1 cellular context compared by ENCODE assay signal in the genomic region with DNA sequence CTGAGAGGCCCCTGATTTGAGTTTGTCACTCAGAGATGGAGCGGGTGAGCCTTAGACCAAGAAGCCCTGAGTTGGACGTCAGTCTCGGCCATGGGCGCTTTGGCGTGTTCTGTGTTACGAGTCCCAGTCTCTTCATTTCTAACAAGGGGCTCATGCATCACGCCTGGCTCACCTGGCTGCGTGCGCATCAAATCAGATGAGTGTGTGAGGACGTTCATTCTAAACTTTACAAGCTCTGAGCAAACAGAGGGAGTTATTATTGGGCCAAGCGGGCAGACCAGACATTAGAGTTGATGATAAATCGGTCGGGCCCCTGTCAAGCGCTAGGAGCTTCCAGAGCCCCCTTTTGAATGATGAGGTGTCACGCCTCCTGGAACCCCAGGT.
TF ChIP-seq lines count a peak whose summit lies in the region.

No MANE protein-coding gene starts in this region.

TF ChIP-seq in HepG2, 621 proteins besides CTCF, POLR2A, EP300 and RAD21 (continued from another document):
- TF ChIP-seq, protein P1, sequence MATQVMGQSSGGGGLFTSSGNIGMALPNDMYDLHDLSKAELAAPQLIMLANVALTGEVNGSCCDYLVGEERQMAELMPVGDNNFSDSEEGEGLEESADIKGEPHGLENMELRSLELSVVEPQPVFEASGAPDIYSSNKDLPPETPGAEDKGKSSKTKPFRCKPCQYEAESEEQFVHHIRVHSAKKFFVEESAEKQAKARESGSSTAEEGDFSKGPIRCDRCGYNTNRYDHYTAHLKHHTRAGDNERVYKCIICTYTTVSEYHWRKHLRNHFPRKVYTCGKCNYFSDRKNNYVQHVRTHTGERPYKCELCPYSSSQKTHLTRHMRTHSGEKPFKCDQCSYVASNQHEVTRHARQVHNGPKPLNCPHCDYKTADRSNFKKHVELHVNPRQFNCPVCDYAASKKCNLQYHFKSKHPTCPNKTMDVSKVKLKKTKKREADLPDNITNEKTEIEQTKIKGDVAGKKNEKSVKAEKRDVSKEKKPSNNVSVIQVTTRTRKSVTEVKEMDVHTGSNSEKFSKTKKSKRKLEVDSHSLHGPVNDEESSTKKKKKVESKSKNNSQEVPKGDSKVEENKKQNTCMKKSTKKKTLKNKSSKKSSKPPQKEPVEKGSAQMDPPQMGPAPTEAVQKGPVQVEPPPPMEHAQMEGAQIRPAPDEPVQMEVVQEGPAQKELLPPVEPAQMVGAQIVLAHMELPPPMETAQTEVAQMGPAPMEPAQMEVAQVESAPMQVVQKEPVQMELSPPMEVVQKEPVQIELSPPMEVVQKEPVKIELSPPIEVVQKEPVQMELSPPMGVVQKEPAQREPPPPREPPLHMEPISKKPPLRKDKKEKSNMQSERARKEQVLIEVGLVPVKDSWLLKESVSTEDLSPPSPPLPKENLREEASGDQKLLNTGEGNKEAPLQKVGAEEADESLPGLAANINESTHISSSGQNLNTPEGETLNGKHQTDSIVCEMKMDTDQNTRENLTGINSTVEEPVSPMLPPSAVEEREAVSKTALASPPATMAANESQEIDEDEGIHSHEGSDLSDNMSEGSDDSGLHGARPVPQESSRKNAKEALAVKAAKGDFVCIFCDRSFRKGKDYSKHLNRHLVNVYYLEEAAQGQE (IDR thresholded peaks at IDR 0.05; ENCODE audit: borderline replicate concordance in 1 of 2, low read depth in 1 of 2, low read length in 2 of 2) = no peak
- TF ChIP-seq CBX5 (CRISPR knock-in tag; IDR thresholded peaks at IDR 0.05; ENCODE audit: borderline replicate concordance) (no peak), ZNF790 (CRISPR knock-in tag; IDR thresholded peaks at IDR 0.05; ENCODE audit: borderline replicate concordance) (no peak), MYNN (CRISPR knock-in tag; IDR thresholded peaks at IDR 0.05; ENCODE audit: low read depth) (no peak), ZNF614 (CRISPR knock-in tag; IDR thresholded peaks at IDR 0.05; ENCODE audit: borderline replicate concordance) (0 out of 2 replicates have a peak, but pooled peaks have one; percentile 1), CBX2 (IDR thresholded peaks at IDR 0.05; ENCODE audit: low read depth, low read length) (no peak), CBX2 (CRISPR knock-in tag; IDR thresholded peaks at IDR 0.05; ENCODE audit: low read depth) (no peak), GATAD2A (CRISPR knock-in tag; IDR thresholded peaks at IDR 0.05) (no peak), ZNF674 (CRISPR knock-in tag; IDR thresholded peaks at IDR 0.05; ENCODE audit: low read depth) (no peak), SPEN (CRISPR knock-in tag; IDR thresholded peaks at IDR 0.05; ENCODE audit: low read depth) (no peak), HOXD1 (CRISPR knock-in tag; IDR thresholded peaks at IDR 0.05) (no peak), GFI1 (CRISPR knock-in tag; IDR thresholded peaks at IDR 0.05; ENCODE audit: borderline replicate concordance) (no peak), ZNF253 (CRISPR knock-in tag; IDR thresholded peaks at IDR 0.05; ENCODE audit: borderline replicate concordance) (no peak), ISX (CRISPR knock-in tag; conservative IDR thresholded peaks at IDR 0.05) (no peak), ZSCAN9 (CRISPR knock-in tag; IDR thresholded peaks at IDR 0.05; ENCODE audit: borderline replicate concordance) (0 out of 2 replicates have a peak, but pooled peaks have one; percentile 0), ZBTB20 (CRISPR knock-in tag; IDR thresholded peaks at IDR 0.05; ENCODE audit: borderline replicate concordance, low read depth) (no peak), NBN (conservative IDR thresholded peaks at IDR 0.05) (no peak), MATR3 (CRISPR knock-in tag; IDR thresholded peaks at IDR 0.05) (no peak), ZNF230 (CRISPR knock-in tag; IDR thresholded peaks at IDR 0.05) (no peak), TCF7 (IDR thresholded peaks at IDR 0.05; ENCODE audit: low read depth) (no peak), KMT2B (CRISPR knock-in tag; IDR thresholded peaks at IDR 0.05) (no peak), ZNF782 (CRISPR knock-in tag; IDR thresholded peaks at IDR 0.05; ENCODE audit: borderline replicate concordance) (0 out of 2 replicates have a peak, but pooled peaks have one; percentile 23), TCF7L2 (IDR thresholded peaks at IDR 0.05; ENCODE audit: low read depth, low read length) (no peak), ZNF235 (CRISPR knock-in tag; IDR thresholded peaks at IDR 0.05; ENCODE audit: borderline replicate concordance) (no peak), ZNF510 (CRISPR knock-in tag; IDR thresholded peaks at IDR 0.05; ENCODE audit: low read depth) (no peak), SNAI1 (CRISPR knock-in tag; IDR thresholded peaks at IDR 0.05; ENCODE audit: borderline replicate concordance) (no peak), ATF7 (IDR thresholded peaks at IDR 0.05) (no peak), ATF7 (CRISPR knock-in tag; IDR thresholded peaks at IDR 0.05) (no peak)
- TF ChIP-seq, protein P2, sequence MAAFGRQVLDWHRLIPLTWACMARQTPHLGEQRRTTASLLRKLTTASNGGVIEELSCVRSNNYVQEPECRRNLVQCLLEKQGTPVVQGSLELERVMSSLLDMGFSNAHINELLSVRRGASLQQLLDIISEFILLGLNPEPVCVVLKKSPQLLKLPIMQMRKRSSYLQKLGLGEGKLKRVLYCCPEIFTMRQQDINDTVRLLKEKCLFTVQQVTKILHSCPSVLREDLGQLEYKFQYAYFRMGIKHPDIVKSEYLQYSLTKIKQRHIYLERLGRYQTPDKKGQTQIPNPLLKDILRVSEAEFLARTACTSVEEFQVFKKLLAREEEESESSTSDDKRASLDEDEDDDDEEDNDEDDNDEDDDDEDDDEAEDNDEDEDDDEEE (CRISPR knock-in tag; IDR thresholded peaks at IDR 0.05) = no peak
- TF ChIP-seq, protein P3, sequence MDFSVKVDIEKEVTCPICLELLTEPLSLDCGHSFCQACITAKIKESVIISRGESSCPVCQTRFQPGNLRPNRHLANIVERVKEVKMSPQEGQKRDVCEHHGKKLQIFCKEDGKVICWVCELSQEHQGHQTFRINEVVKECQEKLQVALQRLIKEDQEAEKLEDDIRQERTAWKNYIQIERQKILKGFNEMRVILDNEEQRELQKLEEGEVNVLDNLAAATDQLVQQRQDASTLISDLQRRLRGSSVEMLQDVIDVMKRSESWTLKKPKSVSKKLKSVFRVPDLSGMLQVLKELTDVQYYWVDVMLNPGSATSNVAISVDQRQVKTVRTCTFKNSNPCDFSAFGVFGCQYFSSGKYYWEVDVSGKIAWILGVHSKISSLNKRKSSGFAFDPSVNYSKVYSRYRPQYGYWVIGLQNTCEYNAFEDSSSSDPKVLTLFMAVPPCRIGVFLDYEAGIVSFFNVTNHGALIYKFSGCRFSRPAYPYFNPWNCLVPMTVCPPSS (IDR thresholded peaks at IDR 0.05) = no peak
- TF ChIP-seq, protein P4, sequence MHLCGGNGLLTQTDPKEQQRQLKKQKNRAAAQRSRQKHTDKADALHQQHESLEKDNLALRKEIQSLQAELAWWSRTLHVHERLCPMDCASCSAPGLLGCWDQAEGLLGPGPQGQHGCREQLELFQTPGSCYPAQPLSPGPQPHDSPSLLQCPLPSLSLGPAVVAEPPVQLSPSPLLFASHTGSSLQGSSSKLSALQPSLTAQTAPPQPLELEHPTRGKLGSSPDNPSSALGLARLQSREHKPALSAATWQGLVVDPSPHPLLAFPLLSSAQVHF (CRISPR knock-in tag; IDR thresholded peaks at IDR 0.05) = no peak
- TF ChIP-seq, protein P5, sequence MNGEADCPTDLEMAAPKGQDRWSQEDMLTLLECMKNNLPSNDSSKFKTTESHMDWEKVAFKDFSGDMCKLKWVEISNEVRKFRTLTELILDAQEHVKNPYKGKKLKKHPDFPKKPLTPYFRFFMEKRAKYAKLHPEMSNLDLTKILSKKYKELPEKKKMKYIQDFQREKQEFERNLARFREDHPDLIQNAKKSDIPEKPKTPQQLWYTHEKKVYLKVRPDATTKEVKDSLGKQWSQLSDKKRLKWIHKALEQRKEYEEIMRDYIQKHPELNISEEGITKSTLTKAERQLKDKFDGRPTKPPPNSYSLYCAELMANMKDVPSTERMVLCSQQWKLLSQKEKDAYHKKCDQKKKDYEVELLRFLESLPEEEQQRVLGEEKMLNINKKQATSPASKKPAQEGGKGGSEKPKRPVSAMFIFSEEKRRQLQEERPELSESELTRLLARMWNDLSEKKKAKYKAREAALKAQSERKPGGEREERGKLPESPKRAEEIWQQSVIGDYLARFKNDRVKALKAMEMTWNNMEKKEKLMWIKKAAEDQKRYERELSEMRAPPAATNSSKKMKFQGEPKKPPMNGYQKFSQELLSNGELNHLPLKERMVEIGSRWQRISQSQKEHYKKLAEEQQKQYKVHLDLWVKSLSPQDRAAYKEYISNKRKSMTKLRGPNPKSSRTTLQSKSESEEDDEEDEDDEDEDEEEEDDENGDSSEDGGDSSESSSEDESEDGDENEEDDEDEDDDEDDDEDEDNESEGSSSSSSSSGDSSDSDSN (CRISPR knock-in tag; IDR thresholded peaks at IDR 0.05) = peak; percentile 16; the same call in 1 of the 2 replicates
- TF ChIP-seq, protein P6, sequence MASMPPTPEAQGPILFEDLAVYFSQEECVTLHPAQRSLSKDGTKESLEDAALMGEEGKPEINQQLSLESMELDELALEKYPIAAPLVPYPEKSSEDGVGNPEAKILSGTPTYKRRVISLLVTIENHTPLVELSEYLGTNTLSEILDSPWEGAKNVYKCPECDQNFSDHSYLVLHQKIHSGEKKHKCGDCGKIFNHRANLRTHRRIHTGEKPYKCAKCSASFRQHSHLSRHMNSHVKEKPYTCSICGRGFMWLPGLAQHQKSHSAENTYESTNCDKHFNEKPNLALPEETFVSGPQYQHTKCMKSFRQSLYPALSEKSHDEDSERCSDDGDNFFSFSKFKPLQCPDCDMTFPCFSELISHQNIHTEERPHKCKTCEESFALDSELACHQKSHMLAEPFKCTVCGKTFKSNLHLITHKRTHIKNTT (CRISPR knock-in tag; IDR thresholded peaks at IDR 0.05) = no peak
- TF ChIP-seq, protein P7, sequence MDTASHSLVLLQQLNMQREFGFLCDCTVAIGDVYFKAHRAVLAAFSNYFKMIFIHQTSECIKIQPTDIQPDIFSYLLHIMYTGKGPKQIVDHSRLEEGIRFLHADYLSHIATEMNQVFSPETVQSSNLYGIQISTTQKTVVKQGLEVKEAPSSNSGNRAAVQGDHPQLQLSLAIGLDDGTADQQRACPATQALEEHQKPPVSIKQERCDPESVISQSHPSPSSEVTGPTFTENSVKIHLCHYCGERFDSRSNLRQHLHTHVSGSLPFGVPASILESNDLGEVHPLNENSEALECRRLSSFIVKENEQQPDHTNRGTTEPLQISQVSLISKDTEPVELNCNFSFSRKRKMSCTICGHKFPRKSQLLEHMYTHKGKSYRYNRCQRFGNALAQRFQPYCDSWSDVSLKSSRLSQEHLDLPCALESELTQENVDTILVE (CRISPR knock-in tag; IDR thresholded peaks at IDR 0.05) = no peak
- TF ChIP-seq, protein P8, sequence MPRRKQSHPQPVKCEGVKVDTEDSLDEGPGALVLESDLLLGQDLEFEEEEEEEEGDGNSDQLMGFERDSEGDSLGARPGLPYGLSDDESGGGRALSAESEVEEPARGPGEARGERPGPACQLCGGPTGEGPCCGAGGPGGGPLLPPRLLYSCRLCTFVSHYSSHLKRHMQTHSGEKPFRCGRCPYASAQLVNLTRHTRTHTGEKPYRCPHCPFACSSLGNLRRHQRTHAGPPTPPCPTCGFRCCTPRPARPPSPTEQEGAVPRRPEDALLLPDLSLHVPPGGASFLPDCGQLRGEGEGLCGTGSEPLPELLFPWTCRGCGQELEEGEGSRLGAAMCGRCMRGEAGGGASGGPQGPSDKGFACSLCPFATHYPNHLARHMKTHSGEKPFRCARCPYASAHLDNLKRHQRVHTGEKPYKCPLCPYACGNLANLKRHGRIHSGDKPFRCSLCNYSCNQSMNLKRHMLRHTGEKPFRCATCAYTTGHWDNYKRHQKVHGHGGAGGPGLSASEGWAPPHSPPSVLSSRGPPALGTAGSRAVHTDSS (CRISPR knock-in tag; conservative IDR thresholded peaks at IDR 0.05) = no peak
- TF ChIP-seq, protein P9, sequence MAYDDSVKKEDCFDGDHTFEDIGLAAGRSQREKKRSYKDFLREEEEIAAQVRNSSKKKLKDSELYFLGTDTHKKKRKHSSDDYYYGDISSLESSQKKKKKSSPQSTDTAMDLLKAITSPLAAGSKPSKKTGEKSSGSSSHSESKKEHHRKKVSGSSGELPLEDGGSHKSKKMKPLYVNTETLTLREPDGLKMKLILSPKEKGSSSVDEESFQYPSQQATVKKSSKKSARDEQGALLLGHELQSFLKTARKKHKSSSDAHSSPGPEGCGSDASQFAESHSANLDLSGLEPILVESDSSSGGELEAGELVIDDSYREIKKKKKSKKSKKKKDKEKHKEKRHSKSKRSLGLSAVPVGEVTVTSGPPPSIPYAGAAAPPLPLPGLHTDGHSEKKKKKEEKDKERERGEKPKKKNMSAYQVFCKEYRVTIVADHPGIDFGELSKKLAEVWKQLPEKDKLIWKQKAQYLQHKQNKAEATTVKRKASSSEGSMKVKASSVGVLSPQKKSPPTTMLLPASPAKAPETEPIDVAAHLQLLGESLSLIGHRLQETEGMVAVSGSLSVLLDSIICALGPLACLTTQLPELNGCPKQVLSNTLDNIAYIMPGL (CRISPR knock-in tag; IDR thresholded peaks at IDR 0.05; ENCODE audit: borderline replicate concordance in 1 of 2, low read depth in 1 of 2) = 0 out of 4 replicates have a peak, but pooled peaks of 1 of the 2 experiments have one; percentile 8
- TF ChIP-seq, protein P10, sequence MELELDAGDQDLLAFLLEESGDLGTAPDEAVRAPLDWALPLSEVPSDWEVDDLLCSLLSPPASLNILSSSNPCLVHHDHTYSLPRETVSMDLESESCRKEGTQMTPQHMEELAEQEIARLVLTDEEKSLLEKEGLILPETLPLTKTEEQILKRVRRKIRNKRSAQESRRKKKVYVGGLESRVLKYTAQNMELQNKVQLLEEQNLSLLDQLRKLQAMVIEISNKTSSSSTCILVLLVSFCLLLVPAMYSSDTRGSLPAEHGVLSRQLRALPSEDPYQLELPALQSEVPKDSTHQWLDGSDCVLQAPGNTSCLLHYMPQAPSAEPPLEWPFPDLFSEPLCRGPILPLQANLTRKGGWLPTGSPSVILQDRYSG (CRISPR knock-in tag; IDR thresholded peaks at IDR 0.05) = no peak
